1 cellular context compared by ENCODE assay signal in the genomic region with DNA sequence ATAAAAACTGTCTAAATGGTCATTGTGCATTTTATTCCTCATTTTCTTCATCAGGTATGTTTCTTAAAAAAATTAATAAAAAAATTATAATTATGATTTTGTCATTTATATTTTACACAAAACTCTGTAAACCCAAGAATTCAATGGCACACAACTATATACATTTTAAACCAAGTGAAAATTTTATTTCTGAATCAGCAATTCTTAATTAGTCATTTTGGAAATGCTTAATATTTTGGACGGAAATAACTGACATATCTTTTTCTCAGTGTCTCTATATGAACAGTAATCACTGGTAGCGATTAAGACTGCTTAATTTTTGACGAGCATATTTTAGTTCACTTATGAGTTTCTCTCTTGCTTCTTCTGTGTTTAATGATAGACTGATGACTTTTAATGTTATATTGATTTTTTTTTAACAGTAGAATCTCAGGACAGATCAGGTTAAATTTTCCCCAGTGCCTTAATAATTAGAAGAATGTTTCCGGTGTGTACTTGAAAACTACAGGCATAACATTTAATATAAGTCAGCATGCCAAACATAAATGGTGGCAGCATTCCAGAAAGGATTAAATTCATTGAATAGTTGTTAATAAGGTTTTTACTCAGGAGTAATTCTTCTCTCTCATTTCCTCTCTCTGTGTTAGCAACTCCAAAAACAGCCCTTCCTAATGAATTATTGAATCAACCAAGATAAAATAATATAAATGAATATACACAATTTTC.
TF ChIP-seq lines count a peak whose summit lies in the region.

No MANE protein-coding gene starts in this region.

TF ChIP-seq in Ishikawa, 13 proteins besides CTCF, POLR2A, EP300 and RAD21:
- TF ChIP-seq REST (IDR thresholded peaks at IDR 0.05; ENCODE audit: low read depth) (no peak), TEAD4 (IDR thresholded peaks at IDR 0.05) (peak; percentile 56), NFIC (IDR thresholded peaks at IDR 0.05) (peak; percentile 68), FOXM1 (IDR thresholded peaks at IDR 0.05; ENCODE audit: borderline replicate concordance, low read depth) (peak; percentile 51; the same call in 1 of the 2 replicates)
